8 cellular contexts compared by ENCODE assay signal in genomic region chr20:3819413-3820047, GRCh38. TPM values are rescaled to one million over a fixed set of nuclear protein-coding genes. Genes with fewer than 3 reads are reported as not detected.
DNase-seq lines count a peak whose midpoint lies in the region; ATAC-seq and TF ChIP-seq lines count a peak whose summit lies in the region.

No MANE protein-coding gene starts in this region.

- H3K4me1 ChIP-seq in cardiac muscle cell (ENCODE audit: low read depth) (no peaks in the 10 kb centered on the region), mesenchymal stem cell (ENCODE audit: control insufficient read depth, insufficient read depth, low read depth, low read length) (peaks cover 19% of the 10 kb centered on the region), urinary bladder (ENCODE audit: insufficient read depth) (no peaks in the 10 kb centered on the region)

- H3K27me3 ChIP-seq in cardiac muscle cell: no peaks in the 10 kb centered on the region
- no peaks in the 10 kb centered on the region for H3K27me3 ChIP-seq in brain microvascular endothelial cell (replicated peaks)
- no peaks in the 10 kb centered on the region for H3K27me3 ChIP-seq in mesenchymal stem cell (ENCODE audit: control insufficient read depth in 1 of 2, insufficient read depth in 1 of 2, low read length in 2 of 2)

- peak overlapping the region; percentile 100 for H4K8ac ChIP-seq in mesenchymal stem cell (ENCODE audit: low read length)

- in situ Hi-C loops in brain microvascular endothelial cell (cut with HindIII; ENCODE audit: low pct_ligation_motif_present, low sequenced_read_pairs): no loop called here

- peak overlapping the region; percentile 97 for H3K9ac ChIP-seq in mesenchymal stem cell (ENCODE audit: low read length)

- H3K9me3 ChIP-seq in cardiac muscle cell (ENCODE audit: low read depth) (no peaks in the 10 kb centered on the region), mesenchymal stem cell (ENCODE audit: control insufficient read depth, low read length) (no peaks in the 10 kb centered on the region)

- peak overlapping the region; percentile 79 for H3K4me2 ChIP-seq in mesenchymal stem cell (ENCODE audit: low read length, poor library complexity, severe bottlenecking)

- H3K36me3 ChIP-seq in cardiac muscle cell (peaks cover 10% of the 10 kb centered on the region), brain microvascular endothelial cell (replicated peaks) (peaks cover 9% of the 10 kb centered on the region), mesenchymal stem cell (ENCODE audit: control insufficient read depth in 1 of 2, insufficient read depth in 2 of 2, low read depth in 1 of 2, low read length in 2 of 2) (peaks cover 27 to 28% of the 10 kb centered on the region in 2 experiments), urinary bladder (ENCODE audit: insufficient read depth) (no peaks in the 10 kb centered on the region)

- no peak for TF ChIP-seq CTCF in cardiac muscle cell (IDR thresholded peaks at IDR 0.05; ENCODE audit: low read depth, low read length)
- no peak for TF ChIP-seq CTCF in brain microvascular endothelial cell (IDR thresholded peaks at IDR 0.05; ENCODE audit: low read depth, low read length, missing control alignments)
- TF ChIP-seq CTCF in GM20000 (IDR thresholded peaks at IDR 0.05; ENCODE audit: extremely low read depth, missing control alignments): no peak

- H2AFZ ChIP-seq in mesenchymal stem cell (ENCODE audit: low read depth, low read length): no peak overlapping the region

- peak overlapping the region; percentile 79 for H4K91ac ChIP-seq in mesenchymal stem cell (ENCODE audit: low read length)

- peak overlapping the region; percentile 98 for H3K27ac ChIP-seq in cardiac muscle cell
- H3K27ac ChIP-seq in brain microvascular endothelial cell: peak overlapping the region; percentile 99
- peak overlapping the region; percentile 89 for H3K27ac ChIP-seq in mesenchymal stem cell (ENCODE audit: low read length, poor library complexity, severe bottlenecking)
- peak overlapping the region; percentile 84 for H3K27ac ChIP-seq in urinary bladder (ENCODE audit: low read depth)

- peak overlapping the region; percentile 41 for H2BK15ac ChIP-seq in mesenchymal stem cell (ENCODE audit: low read depth, poor library complexity, severe bottlenecking)

- H3K4ac ChIP-seq in mesenchymal stem cell (ENCODE audit: low read depth in 1 of 2, low read length in 2 of 2): peak overlapping the region; percentile 67 to 80

- WGBS in mesenchymal stem cell: 85% methylated on average over 20 of the region's 20 CpGs
- 63% methylated on average over 20 of the region's 20 CpGs for whole genome bisulfite sequencing in urinary bladder

- peak overlapping the region; percentile 3 for H2AK5ac ChIP-seq in mesenchymal stem cell (ENCODE audit: low read length, severe bottlenecking)

- peaks cover 17% of the 10 kb centered on the region for H3K79me1 ChIP-seq in mesenchymal stem cell (replicated peaks; ENCODE audit: low read length, poor library complexity, severe bottlenecking)

- H3K4me3 ChIP-seq in cardiac muscle cell (peak overlapping the region; percentile 51), brain microvascular endothelial cell (ENCODE audit: low read depth, low read length) (peak overlapping the region; percentile 89), mesenchymal stem cell (ENCODE audit: insufficient read depth in 1 of 2, low read depth in 1 of 2, low read length in 2 of 2) (peak overlapping the region; percentile 94 to 95), urinary bladder (ENCODE audit: low read depth, low read length) (peak overlapping the region; percentile 56)

- H3K14ac ChIP-seq in mesenchymal stem cell (ENCODE audit: low read length in 2 of 2): peak overlapping the region in 1 of 2 experiments; percentile 18

- intact Hi-C loops in Right ventricle myocardium inferior (cut with DNase I): loop anchor here (1.0 to 2.0 kb wide), 3 partner anchors 25 to 33 kb away; partner anchors contain the start of genes CENPB and MAVS

- peak overlapping the region; percentile 29 for H2BK120ac ChIP-seq in mesenchymal stem cell (ENCODE audit: low read depth, low read length)

- no peak overlapping the region for H3K23ac ChIP-seq in mesenchymal stem cell (ENCODE audit: low read length in 2 of 2)

- no peak for ATAC-seq in Right ventricle myocardium inferior
- ATAC-seq in HG03175 (IDR thresholded peaks at IDR 0.05; ENCODE audit: unreplicated experiment): no peak

- no peak for DNase-seq in cardiac muscle cell (ENCODE audit: low read depth in 1 of 2, low spot score in 1 of 2)
- DNase-seq in Right ventricle myocardium inferior (ENCODE audit: missing footprints): no peak
- DNase-seq in brain microvascular endothelial cell: no peak
- no peak for DNase-seq in mesenchymal stem cell
- DNase-seq in pons (ENCODE audit: low spot score): no peak
- no peak for DNase-seq in GM20000 (ENCODE audit: low spot score)

- peak overlapping the region; percentile 6 to 83 for H2BK12ac ChIP-seq in mesenchymal stem cell (ENCODE audit: low read length in 2 of 2)

- H2BK5ac ChIP-seq in mesenchymal stem cell (ENCODE audit: low read depth, low read length, poor library complexity, severe bottlenecking): no peak overlapping the region

- peak overlapping the region; percentile 41 to 100 for H3K18ac ChIP-seq in mesenchymal stem cell (ENCODE audit: low read depth in 1 of 2, low read length in 2 of 2)

RNA-seq across cellular contexts. Expression of gene AP5S1, which starts 0.8 kb away (rescaled TPM):
- total RNA-seq in cardiac muscle cell: 7.6 and 15.5 TPM in 2 replicates
- polyA plus RNA-seq in cardiac muscle cell: 4.7 and 22.9 TPM in 2 replicates
- total RNA-seq in Right ventricle myocardium inferior: 9.8 TPM
- 9.4 TPM for polyA plus RNA-seq in mesenchymal stem cell (2013, experiment 1 of 2)
- 9.5 TPM for polyA plus RNA-seq in mesenchymal stem cell (2013, experiment 2 of 2)
- total RNA-seq in urinary bladder: 10.2 TPM
- 9.2 TPM for polyA plus RNA-seq in urinary bladder

RNA-seq across cellular contexts. Expression of gene CDC25B, which starts 23.4 kb away (rescaled TPM):
- total RNA-seq in cardiac muscle cell (16.9 and 59.9 TPM in 2 replicates), Right ventricle myocardium inferior (10.1 TPM), urinary bladder (18.7 TPM)
- polyA plus RNA-seq in cardiac muscle cell (9.7 and 31.7 TPM in 2 replicates), urinary bladder (42.2 TPM)
- polyA plus RNA-seq in mesenchymal stem cell (2013, experiment 1 of 2): 97.9 TPM
- polyA plus RNA-seq in mesenchymal stem cell (2013, experiment 2 of 2): 95.2 TPM

RNA-seq across cellular contexts. Expression of gene MAVS, which starts 27.1 kb away (rescaled TPM):
- total RNA-seq in cardiac muscle cell (34.7 and 40.9 TPM in 2 replicates), Right ventricle myocardium inferior (35.0 TPM), urinary bladder (13.8 TPM)
- polyA plus RNA-seq in cardiac muscle cell (15.0 and 19.8 TPM in 2 replicates), urinary bladder (21.5 TPM)
- polyA plus RNA-seq in mesenchymal stem cell (2013, experiment 1 of 2): 22.4 TPM
- polyA plus RNA-seq in mesenchymal stem cell (2013, experiment 2 of 2): 21.0 TPM

RNA-seq across cellular contexts. Expression of gene CENPB, which starts 33.0 kb away (rescaled TPM):
- total RNA-seq in cardiac muscle cell (45.0 and 47.6 TPM in 2 replicates), Right ventricle myocardium inferior (68.2 TPM), urinary bladder (36.9 TPM)
- polyA plus RNA-seq in cardiac muscle cell (10.5 and 12.5 TPM in 2 replicates), urinary bladder (104 TPM)
- polyA plus RNA-seq in mesenchymal stem cell (2013, experiment 1 of 2): 38.0 TPM
- polyA plus RNA-seq in mesenchymal stem cell (2013, experiment 2 of 2): 38.0 TPM

RNA-seq across cellular contexts. Expression of gene SPEF1, which starts 38.3 kb away (rescaled TPM):
- 0.95 and 1.6 TPM in 2 replicates for total RNA-seq in cardiac muscle cell
- 0.61 and 1.2 TPM in 2 replicates for polyA plus RNA-seq in cardiac muscle cell
- 0.14 TPM for total RNA-seq in Right ventricle myocardium inferior
- polyA plus RNA-seq in mesenchymal stem cell (2013, experiment 1 of 2): 0.07 TPM
- polyA plus RNA-seq in mesenchymal stem cell (2013, experiment 2 of 2): 0.07 TPM
- not detected for total RNA-seq in urinary bladder
- polyA plus RNA-seq in urinary bladder: 0.16 TPM
